ENCODE assay signal across 8 cellular contexts in the genomic region with DNA sequence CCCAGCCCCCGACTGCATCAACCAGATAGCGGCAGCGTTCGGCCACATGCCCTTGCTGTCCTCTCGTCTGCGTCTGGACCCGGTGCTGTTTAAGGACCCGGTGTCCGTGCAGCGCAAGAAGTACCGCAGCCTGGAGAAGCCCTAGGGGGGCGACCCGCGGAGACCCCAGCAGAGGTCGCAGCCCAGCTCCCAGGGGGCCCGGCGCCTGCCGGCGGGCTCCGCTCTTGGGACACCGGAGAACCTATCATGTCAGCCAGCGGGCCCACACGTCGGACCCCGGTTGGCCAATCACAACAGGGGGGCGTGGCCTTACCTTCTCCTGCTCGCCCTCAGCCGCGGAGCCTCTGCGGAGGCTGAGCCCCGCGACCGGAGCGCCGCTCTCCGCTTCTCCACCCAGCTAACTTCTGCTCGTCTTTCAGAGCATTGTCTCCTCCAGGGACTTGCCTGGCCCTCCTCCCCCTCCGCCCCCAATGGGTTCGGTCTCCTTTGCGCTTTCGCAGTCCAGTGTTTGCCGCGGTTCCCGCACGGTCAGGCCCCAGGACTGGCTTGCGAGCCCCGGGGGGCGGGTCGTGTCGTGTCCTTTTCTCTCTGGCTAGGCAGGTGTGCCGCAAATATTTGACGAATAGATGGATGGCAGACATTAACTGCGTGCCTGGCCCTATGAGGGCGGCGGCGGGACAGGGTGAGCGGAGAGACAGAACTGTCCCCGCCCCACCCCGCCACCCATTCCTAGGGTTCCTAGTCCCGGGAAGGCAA. TPM values are rescaled to one million over a fixed set of nuclear protein-coding genes. Genes with fewer than 3 reads are reported as not detected.
DNase-seq lines count a peak whose midpoint lies in the region; ATAC-seq and TF ChIP-seq lines count a peak whose summit lies in the region.

No MANE protein-coding gene starts in this region.

- H3K36me3 Mint-ChIP-seq in activated CD4-positive, alpha-beta T cell treated with anti-CD3 and anti-CD28 coated beads, Interleukin-2, amount 10 ng/mL, durations not matched to agents 24 days and 14 days (ENCODE audit: low read depth), result no peaks in the 10 kb centered on the region

- H3K4me1 Mint-ChIP-seq in activated CD4-positive, alpha-beta T cell treated with anti-CD3 and anti-CD28 coated beads, Interleukin-2, amount 10 ng/mL, durations not matched to agents 24 days and 14 days, result peaks cover 13% of the 10 kb centered on the region

- intact Hi-C loops in activated CD4-positive, alpha-beta T cell treated with anti-CD3 and anti-CD28 coated beads, Interleukin-2, amount 10 ng/mL, durations not matched to agents 24 days and 14 days (cut with micrococcal nuclease), result loop anchor here (2.0 to 5.0 kb wide), 3 partner anchors 37 to 197 kb away; a partner anchor contains a TSS

- H3K4me3 Mint-ChIP-seq in activated CD4-positive, alpha-beta T cell treated with anti-CD3 and anti-CD28 coated beads, Interleukin-2, amount 10 ng/mL, durations not matched to agents 24 days and 14 days, result peak overlapping the region; percentile 91

- DNase-seq in AG10803 (ENCODE audit: low read depth) (peak; percentile 85), GM19238 (ENCODE audit: insufficient read length, low spot score) (peak; percentile 98), NCI-H510A treated with DMSO at 0.1 percent for 48 hours (lab: John Stamatoyannopoulos, UW) (peak; percentile 83), coronary artery (ENCODE audit: low spot score) (peak; percentile 94), left kidney (ENCODE audit: low read depth, low spot score) (peak; percentile 97)
- DNase-seq in activated CD4-positive, alpha-beta T cell treated with anti-CD3 and anti-CD28 coated beads, Interleukin-2, amount 10 ng/mL, durations not matched to agents 24 days and 14 days, result peak; percentile 98
- peak; percentile 87 for DNase-seq in stimulated activated CD4-positive, alpha-beta T cell treated with anti-CD3 and anti-CD28 coated beads, Interleukin-1b, Interleukin-23, amount 100 ng/mL, for 4 hours (ENCODE audit: low read depth in 2 of 2)

- no peaks in the 10 kb centered on the region for H3K9me3 Mint-ChIP-seq in activated CD4-positive, alpha-beta T cell treated with anti-CD3 and anti-CD28 coated beads, Interleukin-2, amount 10 ng/mL, durations not matched to agents 24 days and 14 days

- peak; percentile 4; the same call in 1 of the 2 replicates for TF ChIP-seq CTCF in AG10803 (conservative IDR thresholded peaks at IDR 0.05; ENCODE audit: low read length)
- TF ChIP-seq CTCF in coronary artery (IDR thresholded peaks at IDR 0.05), result no peak

- ATAC-seq in HG03439 (IDR thresholded peaks at IDR 0.05; ENCODE audit: unreplicated experiment), result peak; percentile 87

- H3K27ac ChIP-seq in coronary artery, result peak overlapping the region; percentile 59 to 87

- H3K4me3 ChIP-seq in AG10803 (ENCODE audit: low read length), result peak overlapping the region; percentile 90
- H3K4me3 ChIP-seq in coronary artery, result peak overlapping the region; percentile 92

- H3K27ac Mint-ChIP-seq in activated CD4-positive, alpha-beta T cell treated with anti-CD3 and anti-CD28 coated beads, Interleukin-2, amount 10 ng/mL, durations not matched to agents 24 days and 14 days, result peak overlapping the region; percentile 63

- peaks cover 13% of the 10 kb centered on the region for H3K27me3 Mint-ChIP-seq in activated CD4-positive, alpha-beta T cell treated with anti-CD3 and anti-CD28 coated beads, Interleukin-2, amount 10 ng/mL, durations not matched to agents 24 days and 14 days

RNA-seq across cellular contexts. Expression of a gene that starts 10.5 kb away (rescaled TPM):
- total RNA-seq in activated CD4-positive, alpha-beta T cell treated with anti-CD3 and anti-CD28 coated beads, Interleukin-2, amount 10 ng/mL, durations not matched to agents 24 days and 14 days, result not detected in 2 replicates

RNA-seq across cellular contexts. Expression of a gene that starts 13.8 kb away (rescaled TPM):
- not detected in 2 replicates for total RNA-seq in activated CD4-positive, alpha-beta T cell treated with anti-CD3 and anti-CD28 coated beads, Interleukin-2, amount 10 ng/mL, durations not matched to agents 24 days and 14 days

RNA-seq across cellular contexts. Expression of a gene that starts 32.0 kb away (rescaled TPM):
- not detected in 2 replicates for total RNA-seq in activated CD4-positive, alpha-beta T cell treated with anti-CD3 and anti-CD28 coated beads, Interleukin-2, amount 10 ng/mL, durations not matched to agents 24 days and 14 days

RNA-seq across cellular contexts. Expression of a gene that starts 37.5 kb away (rescaled TPM):
- total RNA-seq in activated CD4-positive, alpha-beta T cell treated with anti-CD3 and anti-CD28 coated beads, Interleukin-2, amount 10 ng/mL, durations not matched to agents 24 days and 14 days, result 6.8 and 7.6 TPM in 2 replicates

Comparison
In these comparisons a context has a peak if more than half of its experiments do, and no peak if none do; other contexts are left out.
1. Peak in every context shown above with its lines: DNase-seq, ATAC-seq, H3K4me3 ChIP-seq and H3K27ac ChIP-seq.